Comparison of ENCODE assay signal across 8 cellular contexts in genomic region chr17:80791758-80792284, GRCh38.
DNase-seq lines count a peak whose midpoint lies in the region; ATAC-seq and TF ChIP-seq lines count a peak whose summit lies in the region.

No MANE protein-coding gene starts in this region.

- peak overlapping the region; percentile 97 for H3K27ac Mint-ChIP-seq in activated CD4-positive, alpha-beta T cell treated with anti-CD3 and anti-CD28 coated beads for 36 hours
- no peak overlapping the region for H3K27ac Mint-ChIP-seq in progenitor cell of endocrine pancreas

- DNase-seq in HCT116 (ENCODE audit: low read depth, low spot score) = peak; percentile 99
- peak; percentile 76 for DNase-seq in activated CD4-positive, alpha-beta T cell treated with anti-CD3 and anti-CD28 coated beads for 36 hours
- DNase-seq in effector CD4-positive, alpha-beta T cell = peak; percentile 33
- peak; percentile 90 for DNase-seq in non-pigmented ciliary epithelial cell (ENCODE audit: low read depth)
- DNase-seq in KG1 (lab: John Stamatoyannopoulos, UW) = no peak
- DNase-seq in NOMO-1 treated with DMSO at 0.1 percent for 48 hours (lab: John Stamatoyannopoulos, UW; ENCODE audit: unreplicated experiment) = no peak
- no peak for DNase-seq in NAMALWA (ENCODE audit: low spot score)
- DNase-seq in progenitor cell of endocrine pancreas (ENCODE audit: low spot score, unreplicated experiment) = no peak

- H3K9me2 ChIP-seq in HCT116 (ENCODE audit: insufficient read depth) = no peaks in the 10 kb centered on the region

- peaks cover 88% of the 10 kb centered on the region for H3K4me1 Mint-ChIP-seq in activated CD4-positive, alpha-beta T cell treated with anti-CD3 and anti-CD28 coated beads for 36 hours
- H3K4me1 Mint-ChIP-seq in progenitor cell of endocrine pancreas (ENCODE audit: low read depth) = no peaks in the 10 kb centered on the region

- peaks cover 49 to 63% of the 10 kb centered on the region in 2 experiments for H3K4me1 ChIP-seq in HCT116 (ENCODE audit: control insufficient read depth in 1 of 2, insufficient read depth in 2 of 2, low read length in 2 of 2)

- TF ChIP-seq POLR2A in HCT116 (IDR thresholded peaks at IDR 0.05; ENCODE audit: borderline replicate concordance, extremely low read depth, insufficient read depth, insufficient read length) = no peak

- peak; percentile 94 for ATAC-seq in HCT116
- peak; percentile 65 for ATAC-seq in activated CD4-positive, alpha-beta T cell treated with anti-CD3 and anti-CD28 coated beads for 36 hours

- H3K36me3 Mint-ChIP-seq in activated CD4-positive, alpha-beta T cell treated with anti-CD3 and anti-CD28 coated beads for 36 hours (ENCODE audit: low read depth) = peaks cover 58% of the 10 kb centered on the region
- H3K36me3 Mint-ChIP-seq in progenitor cell of endocrine pancreas (ENCODE audit: insufficient read depth) = peaks cover 14% of the 10 kb centered on the region

- no peaks in the 10 kb centered on the region for H3K27me3 Mint-ChIP-seq in activated CD4-positive, alpha-beta T cell treated with anti-CD3 and anti-CD28 coated beads for 36 hours
- no peaks in the 10 kb centered on the region for H3K27me3 Mint-ChIP-seq in progenitor cell of endocrine pancreas

- peaks cover 11% of the 10 kb centered on the region for H3K9me3 Mint-ChIP-seq in activated CD4-positive, alpha-beta T cell treated with anti-CD3 and anti-CD28 coated beads for 36 hours (ENCODE audit: low read depth)
- H3K9me3 Mint-ChIP-seq in progenitor cell of endocrine pancreas (ENCODE audit: low read depth) = no peaks in the 10 kb centered on the region

- RAD21 ChIA-PET in HCT116 (lab: Charles Lee; ENCODE audit: low non-redundant PET in 1 of 2, low total read pairs in 2 of 2, uncharacterized antibody in 2 of 2, unreplicated experiment in 2 of 2) = no interaction called here

- H3K4me2 ChIP-seq in HCT116 (ENCODE audit: low read length) = peak overlapping the region; percentile 80

- peak overlapping the region; percentile 8 to 37; a peak in 3 of 4 replicates for H3K4me3 ChIP-seq in HCT116 (replicated peaks in 1 of 2; ENCODE audit: low read depth in 1 of 2, low read length in 2 of 2)

- no peak overlapping the region for H2AFZ ChIP-seq in HCT116 (ENCODE audit: low read depth, low read length, poor library complexity, severe bottlenecking)

- peak; percentile 55 for TF ChIP-seq RAD21 in HCT116 (IDR thresholded peaks at IDR 0.05; ENCODE audit: low read depth)

- CTCF ChIA-PET in HCT116 (lab: Charles Lee) = interaction anchor here (1.1 to 1.8 kb wide), 2 partner anchors 41 to 108 kb away, joined by 4 to 5 read pairs; no protein-coding TSS in a partner anchor
- CTCF ChIA-PET in activated CD4-positive, alpha-beta T cell treated with anti-CD3 and anti-CD28 coated beads for 36 hours (lab: Charles Lee) = interaction anchor here (0.9 to 1.5 kb wide), 5 partner anchors 9 to 107 kb away, joined by 3 to 5 read pairs (median 4); no protein-coding TSS in a partner anchor

- no peaks in the 10 kb centered on the region for H3K27me3 ChIP-seq in HCT116 (ENCODE audit: insufficient read depth, low read length)

- TF ChIP-seq CTCF in HCT116 (IDR thresholded peaks at IDR 0.05 in 2 of 3, conservative IDR thresholded peaks at IDR 0.05 in 1 of 3; ENCODE audit: borderline replicate concordance in 1 of 3, insufficient read depth in 1 of 3, low read depth in 2 of 3, low read length in 2 of 3) = no peak
- TF ChIP-seq CTCF in progenitor cell of endocrine pancreas (IDR thresholded peaks at IDR 0.05; ENCODE audit: unreplicated experiment) = no peak

- peaks cover 14% of the 10 kb centered on the region; the same call in 1 of the 2 replicates for H3K79me2 ChIP-seq in HCT116 (ENCODE audit: insufficient read depth, low read length)

- POLR2A ChIA-PET in HCT116 (lab: Charles Lee) = interaction anchor here (0.6 kb wide), 2 partner anchors 337 to 648 kb away, joined by 3 to 4 read pairs; no protein-coding TSS in a partner anchor
- POLR2A ChIA-PET in activated CD4-positive, alpha-beta T cell treated with anti-CD3 and anti-CD28 coated beads for 36 hours (lab: Charles Lee) = interaction anchor here (0.6 to 1.5 kb wide), 5 partner anchors 20 to 111 kb away, joined by 3 to 5 read pairs (median 3); no protein-coding TSS in a partner anchor

- peak overlapping the region; percentile 56 for H3K4me3 Mint-ChIP-seq in activated CD4-positive, alpha-beta T cell treated with anti-CD3 and anti-CD28 coated beads for 36 hours
- H3K4me3 Mint-ChIP-seq in progenitor cell of endocrine pancreas (ENCODE audit: low read depth) = no peak overlapping the region

- H4K20me1 ChIP-seq in HCT116 (ENCODE audit: insufficient read depth) = no peaks in the 10 kb centered on the region

- H3K27ac ChIP-seq in HCT116 (ENCODE audit: low read depth, low read length) = peak overlapping the region; percentile 89

- no TSS peak for BruUV-seq in HCT116 (replicated peaks; lab: Mats Ljungman, UMichigan)

- intact Hi-C loops in HCT116 (cut with micrococcal nuclease) = loop anchor here (1.0 kb wide), 1 partner anchor 64 kb away; no protein-coding TSS in a partner anchor
- intact Hi-C loops in activated CD4-positive, alpha-beta T cell treated with anti-CD3 and anti-CD28 coated beads for 36 hours (cut with DNase I, micrococcal nuclease) = loop anchor here (1.0 to 5.0 kb wide), 10 partner anchors 9 to 115 kb away; no protein-coding TSS in a partner anchor

- peak overlapping the region; percentile 56 for H3K9ac ChIP-seq in HCT116 (ENCODE audit: low read length)

- peaks cover 0 to 8% of the 10 kb centered on the region in 2 experiments; a peak in 1 of 4 replicates for H3K9me3 ChIP-seq in HCT116 (ENCODE audit: control insufficient read depth in 1 of 2, insufficient read depth in 1 of 2, low read depth in 1 of 2, low read length in 2 of 2)

- H3K36me3 ChIP-seq in HCT116 (ENCODE audit: control insufficient read depth in 1 of 2, insufficient read depth in 2 of 2, low read length in 2 of 2) = peaks cover 0 to 4% of the 10 kb centered on the region in 2 experiments; a peak in 1 of 4 replicates

TF ChIP-seq in HCT116, 20 proteins besides CTCF, POLR2A, EP300 and RAD21 (continues in another document):
- TF ChIP-seq YY1 (IDR thresholded peaks at IDR 0.05; ENCODE audit: extremely low read depth, insufficient replicate concordance, low read depth, low read length) (peak; percentile 52), EZH2 (IDR thresholded peaks at IDR 0.05) (no peak), EZH2phosphoT487 (IDR thresholded peaks at IDR 0.05; ENCODE audit: borderline replicate concordance) (no peak), ZNF274 (IDR thresholded peaks at IDR 0.05; ENCODE audit: low read depth, low read length) (no peak), FOSL1 (IDR thresholded peaks at IDR 0.05; ENCODE audit: low read depth) (peak; percentile 100), ELF1 (IDR thresholded peaks at IDR 0.05; ENCODE audit: borderline replicate concordance, low read depth) (no peak), EGR1 (IDR thresholded peaks at IDR 0.05; ENCODE audit: low read depth) (0 out of 2 replicates have a peak, but pooled peaks have one; percentile 25), ZBTB33 (IDR thresholded peaks at IDR 0.05; ENCODE audit: extremely low read depth, insufficient replicate concordance, low read length) (no peak), REST (IDR thresholded peaks at IDR 0.05; ENCODE audit: low read depth) (no peak), SIN3A (IDR thresholded peaks at IDR 0.05; ENCODE audit: low read depth) (peak; percentile 89), POLR2AphosphoS5 (IDR thresholded peaks at IDR 0.05; ENCODE audit: low read depth, low read length) (no peak; the same call in 1 of the 2 replicates), TCF7L2 (IDR thresholded peaks at IDR 0.05; ENCODE audit: borderline replicate concordance, extremely low read depth, insufficient read depth, insufficient read length) (peak; percentile 77), CBX3 (IDR thresholded peaks at IDR 0.05; ENCODE audit: low read depth) (peak; percentile 97)

Comparison
In these comparisons a context has a peak if more than half of its experiments do, and no peak if none do; other contexts are left out.
1. DNase-seq: peak in HCT116 (single experiment), activated CD4-positive, alpha-beta T cell treated with anti-CD3 and anti-CD28 coated beads for 36 hours (single experiment), effector CD4-positive, alpha-beta T cell (single experiment) and non-pigmented ciliary epithelial cell (single experiment); none in KG1 (single experiment), NOMO-1 treated with DMSO at 0.1 percent for 48 hours (single experiment), NAMALWA (single experiment) and progenitor cell of endocrine pancreas (single experiment).